Comparison of ENCODE assay signal across 2 cellular contexts in genomic region chr17:30219833-30220232, GRCh38.
TF ChIP-seq lines count a peak whose summit lies in the region.

No MANE protein-coding gene starts in this region.

TF ChIP-seq in K562, 482 proteins besides CTCF, POLR2A, EP300 and RAD21 (continued from another document and continues in another):
- TF ChIP-seq THRB (CRISPR knock-in tag; conservative IDR thresholded peaks at IDR 0.05) (no peak), ZNF280B (CRISPR knock-in tag; IDR thresholded peaks at IDR 0.05) (no peak), RCOR1 (IDR thresholded peaks at IDR 0.05; ENCODE audit: borderline replicate concordance in 1 of 2, low read depth in 2 of 2, low read length in 2 of 2) (peak in 1 of 2 experiments; percentile 7; a peak in 1 of 4 replicates), ELK3 (CRISPR knock-in tag; IDR thresholded peaks at IDR 0.05) (no peak), CCNT2 (IDR thresholded peaks at IDR 0.05; ENCODE audit: borderline replicate concordance, extremely low read depth, insufficient read length, low read depth, low read length) (no peak), ZNF224 (CRISPR knock-in tag; IDR thresholded peaks at IDR 0.05) (no peak), NR2F6 (CRISPR knock-in tag; IDR thresholded peaks at IDR 0.05) (no peak), ZNF146 (CRISPR knock-in tag; IDR thresholded peaks at IDR 0.05; ENCODE audit: unreplicated experiment) (no peak), ATF4 (CRISPR knock-in tag; IDR thresholded peaks at IDR 0.05) (no peak), ZNF197 (CRISPR knock-in tag; IDR thresholded peaks at IDR 0.05; ENCODE audit: low read depth) (no peak), COPS2 (conservative IDR thresholded peaks at IDR 0.05) (no peak), IFI16 (CRISPR knock-in tag; IDR thresholded peaks at IDR 0.05) (no peak), MTA3 (IDR thresholded peaks at IDR 0.05; ENCODE audit: borderline replicate concordance) (no peak), SREBF2 (CRISPR knock-in tag; IDR thresholded peaks at IDR 0.05) (no peak), HDAC6 (IDR thresholded peaks at IDR 0.05; ENCODE audit: low read depth, low read length) (no peak), ARID1B (IDR thresholded peaks at IDR 0.05) (peak; percentile 70), KLF13 (tag; IDR thresholded peaks at IDR 0.05; ENCODE audit: borderline replicate concordance, low read depth) (no peak), BRD9 (IDR thresholded peaks at IDR 0.05; ENCODE audit: low read depth, partially characterized antibody) (no peak), TCF3 (CRISPR knock-in tag; IDR thresholded peaks at IDR 0.05) (peak; percentile 56), ATF7 (IDR thresholded peaks at IDR 0.05) (no peak), ZBED1 (IDR thresholded peaks at IDR 0.05) (no peak), FOXJ3 (CRISPR knock-in tag; IDR thresholded peaks at IDR 0.05) (no peak), EWSR1 (IDR thresholded peaks at IDR 0.05; ENCODE audit: borderline replicate concordance, low read depth, partially characterized antibody) (no peak), NCOR1 (IDR thresholded peaks at IDR 0.05) (0 out of 2 replicates have a peak, but pooled peaks have one; percentile 5), RUNX1 (IDR thresholded peaks at IDR 0.05; ENCODE audit: low read depth) (no peak), HDAC1 (IDR thresholded peaks at IDR 0.05) (peak in 1 of 2 experiments; percentile 40; a peak in 1 of 4 replicates)

TF ChIP-seq in HepG2, 621 proteins besides CTCF, POLR2A, EP300 and RAD21 (continued from another document):
- TF ChIP-seq ARID5B (CRISPR knock-in tag; IDR thresholded peaks at IDR 0.05) (peak; percentile 58; the same call in 1 of the 2 replicates), TP53 (CRISPR knock-in tag; conservative IDR thresholded peaks at IDR 0.05) (no peak), HOMEZ (CRISPR knock-in tag; IDR thresholded peaks at IDR 0.05; ENCODE audit: low read depth) (0 out of 2 replicates have a peak, but pooled peaks have one; percentile 20), ZSCAN12 (CRISPR knock-in tag; IDR thresholded peaks at IDR 0.05) (0 out of 2 replicates have a peak, but pooled peaks have one; percentile 11), MED1 (CRISPR knock-in tag; IDR thresholded peaks at IDR 0.05) (peak; percentile 30; the same call in 1 of the 2 replicates), KMT2B (CRISPR knock-in tag; IDR thresholded peaks at IDR 0.05) (no peak), MXD4 (CRISPR knock-in tag; IDR thresholded peaks at IDR 0.05) (0 out of 2 replicates have a peak, but pooled peaks have one; percentile 36), ZNF296 (CRISPR knock-in tag; conservative IDR thresholded peaks at IDR 0.05) (no peak), ZNF615 (CRISPR knock-in tag; IDR thresholded peaks at IDR 0.05; ENCODE audit: borderline replicate concordance) (no peak), KLF11 (CRISPR knock-in tag; IDR thresholded peaks at IDR 0.05) (no peak), ZNF879 (CRISPR knock-in tag; IDR thresholded peaks at IDR 0.05) (no peak), HNF4G (IDR thresholded peaks at IDR 0.05; ENCODE audit: borderline replicate concordance, low read depth, low read length) (0 out of 2 replicates have a peak, but pooled peaks have one; percentile 53), HNF4G (CRISPR knock-in tag; IDR thresholded peaks at IDR 0.05; ENCODE audit: borderline replicate concordance, low read depth) (no peak), GATAD2A (CRISPR knock-in tag; IDR thresholded peaks at IDR 0.05) (peak; percentile 66), ETV5 (CRISPR knock-in tag; IDR thresholded peaks at IDR 0.05; ENCODE audit: borderline replicate concordance) (peak; percentile 79; the same call in 1 of the 2 replicates), NR2F6 (IDR thresholded peaks at IDR 0.05) (0 out of 2 replicates have a peak, but pooled peaks have one; percentile 49), NR2F6 (CRISPR knock-in tag; IDR thresholded peaks at IDR 0.05) (peak; percentile 63), IRX3 (CRISPR knock-in tag; IDR thresholded peaks at IDR 0.05; ENCODE audit: borderline replicate concordance, low read depth) (no peak), ZNF331 (CRISPR knock-in tag; IDR thresholded peaks at IDR 0.05) (peak; percentile 40; the same call in 1 of the 2 replicates), ZSCAN31 (CRISPR knock-in tag; IDR thresholded peaks at IDR 0.05; ENCODE audit: low read depth) (no peak), MLLT10 (CRISPR knock-in tag; IDR thresholded peaks at IDR 0.05) (no peak), PHF21A (CRISPR knock-in tag; IDR thresholded peaks at IDR 0.05) (peak; percentile 53; the same call in 1 of the 2 replicates), ZNF530 (CRISPR knock-in tag; IDR thresholded peaks at IDR 0.05; ENCODE audit: low read depth) (no peak), ZFX (CRISPR knock-in tag; IDR thresholded peaks at IDR 0.05; ENCODE audit: low read depth) (0 out of 2 replicates have a peak, but pooled peaks have one; percentile 17)
- TF ChIP-seq, protein P1, sequence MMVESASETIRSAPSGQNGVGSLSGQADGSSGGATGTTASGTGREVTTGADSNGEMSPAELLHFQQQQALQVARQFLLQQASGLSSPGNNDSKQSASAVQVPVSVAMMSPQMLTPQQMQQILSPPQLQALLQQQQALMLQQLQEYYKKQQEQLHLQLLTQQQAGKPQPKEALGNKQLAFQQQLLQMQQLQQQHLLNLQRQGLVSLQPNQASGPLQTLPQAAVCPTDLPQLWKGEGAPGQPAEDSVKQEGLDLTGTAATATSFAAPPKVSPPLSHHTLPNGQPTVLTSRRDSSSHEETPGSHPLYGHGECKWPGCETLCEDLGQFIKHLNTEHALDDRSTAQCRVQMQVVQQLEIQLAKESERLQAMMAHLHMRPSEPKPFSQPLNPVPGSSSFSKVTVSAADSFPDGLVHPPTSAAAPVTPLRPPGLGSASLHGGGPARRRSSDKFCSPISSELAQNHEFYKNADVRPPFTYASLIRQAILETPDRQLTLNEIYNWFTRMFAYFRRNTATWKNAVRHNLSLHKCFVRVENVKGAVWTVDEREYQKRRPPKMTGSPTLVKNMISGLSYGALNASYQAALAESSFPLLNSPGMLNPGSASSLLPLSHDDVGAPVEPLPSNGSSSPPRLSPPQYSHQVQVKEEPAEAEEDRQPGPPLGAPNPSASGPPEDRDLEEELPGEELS (CRISPR knock-in tag; IDR thresholded peaks at IDR 0.05) = 0 out of 2 replicates have a peak, but pooled peaks have one; percentile 35
- TF ChIP-seq, protein P2, sequence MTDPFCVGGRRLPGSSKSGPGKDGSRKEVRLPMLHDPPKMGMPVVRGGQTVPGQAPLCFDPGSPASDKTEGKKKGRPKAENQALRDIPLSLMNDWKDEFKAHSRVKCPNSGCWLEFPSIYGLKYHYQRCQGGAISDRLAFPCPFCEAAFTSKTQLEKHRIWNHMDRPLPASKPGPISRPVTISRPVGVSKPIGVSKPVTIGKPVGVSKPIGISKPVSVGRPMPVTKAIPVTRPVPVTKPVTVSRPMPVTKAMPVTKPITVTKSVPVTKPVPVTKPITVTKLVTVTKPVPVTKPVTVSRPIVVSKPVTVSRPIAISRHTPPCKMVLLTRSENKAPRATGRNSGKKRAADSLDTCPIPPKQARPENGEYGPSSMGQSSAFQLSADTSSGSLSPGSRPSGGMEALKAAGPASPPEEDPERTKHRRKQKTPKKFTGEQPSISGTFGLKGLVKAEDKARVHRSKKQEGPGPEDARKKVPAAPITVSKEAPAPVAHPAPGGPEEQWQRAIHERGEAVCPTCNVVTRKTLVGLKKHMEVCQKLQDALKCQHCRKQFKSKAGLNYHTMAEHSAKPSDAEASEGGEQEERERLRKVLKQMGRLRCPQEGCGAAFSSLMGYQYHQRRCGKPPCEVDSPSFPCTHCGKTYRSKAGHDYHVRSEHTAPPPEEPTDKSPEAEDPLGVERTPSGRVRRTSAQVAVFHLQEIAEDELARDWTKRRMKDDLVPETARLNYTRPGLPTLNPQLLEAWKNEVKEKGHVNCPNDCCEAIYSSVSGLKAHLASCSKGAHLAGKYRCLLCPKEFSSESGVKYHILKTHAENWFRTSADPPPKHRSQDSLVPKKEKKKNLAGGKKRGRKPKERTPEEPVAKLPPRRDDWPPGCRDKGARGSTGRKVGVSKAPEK (CRISPR knock-in tag; IDR thresholded peaks at IDR 0.05; ENCODE audit: borderline replicate concordance) = no peak
- TF ChIP-seq, protein P3, sequence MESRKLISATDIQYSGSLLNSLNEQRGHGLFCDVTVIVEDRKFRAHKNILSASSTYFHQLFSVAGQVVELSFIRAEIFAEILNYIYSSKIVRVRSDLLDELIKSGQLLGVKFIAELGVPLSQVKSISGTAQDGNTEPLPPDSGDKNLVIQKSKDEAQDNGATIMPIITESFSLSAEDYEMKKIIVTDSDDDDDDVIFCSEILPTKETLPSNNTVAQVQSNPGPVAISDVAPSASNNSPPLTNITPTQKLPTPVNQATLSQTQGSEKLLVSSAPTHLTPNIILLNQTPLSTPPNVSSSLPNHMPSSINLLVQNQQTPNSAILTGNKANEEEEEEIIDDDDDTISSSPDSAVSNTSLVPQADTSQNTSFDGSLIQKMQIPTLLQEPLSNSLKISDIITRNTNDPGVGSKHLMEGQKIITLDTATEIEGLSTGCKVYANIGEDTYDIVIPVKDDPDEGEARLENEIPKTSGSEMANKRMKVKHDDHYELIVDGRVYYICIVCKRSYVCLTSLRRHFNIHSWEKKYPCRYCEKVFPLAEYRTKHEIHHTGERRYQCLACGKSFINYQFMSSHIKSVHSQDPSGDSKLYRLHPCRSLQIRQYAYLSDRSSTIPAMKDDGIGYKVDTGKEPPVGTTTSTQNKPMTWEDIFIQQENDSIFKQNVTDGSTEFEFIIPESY (CRISPR knock-in tag; IDR thresholded peaks at IDR 0.05) = no peak
- TF ChIP-seq, protein P4, sequence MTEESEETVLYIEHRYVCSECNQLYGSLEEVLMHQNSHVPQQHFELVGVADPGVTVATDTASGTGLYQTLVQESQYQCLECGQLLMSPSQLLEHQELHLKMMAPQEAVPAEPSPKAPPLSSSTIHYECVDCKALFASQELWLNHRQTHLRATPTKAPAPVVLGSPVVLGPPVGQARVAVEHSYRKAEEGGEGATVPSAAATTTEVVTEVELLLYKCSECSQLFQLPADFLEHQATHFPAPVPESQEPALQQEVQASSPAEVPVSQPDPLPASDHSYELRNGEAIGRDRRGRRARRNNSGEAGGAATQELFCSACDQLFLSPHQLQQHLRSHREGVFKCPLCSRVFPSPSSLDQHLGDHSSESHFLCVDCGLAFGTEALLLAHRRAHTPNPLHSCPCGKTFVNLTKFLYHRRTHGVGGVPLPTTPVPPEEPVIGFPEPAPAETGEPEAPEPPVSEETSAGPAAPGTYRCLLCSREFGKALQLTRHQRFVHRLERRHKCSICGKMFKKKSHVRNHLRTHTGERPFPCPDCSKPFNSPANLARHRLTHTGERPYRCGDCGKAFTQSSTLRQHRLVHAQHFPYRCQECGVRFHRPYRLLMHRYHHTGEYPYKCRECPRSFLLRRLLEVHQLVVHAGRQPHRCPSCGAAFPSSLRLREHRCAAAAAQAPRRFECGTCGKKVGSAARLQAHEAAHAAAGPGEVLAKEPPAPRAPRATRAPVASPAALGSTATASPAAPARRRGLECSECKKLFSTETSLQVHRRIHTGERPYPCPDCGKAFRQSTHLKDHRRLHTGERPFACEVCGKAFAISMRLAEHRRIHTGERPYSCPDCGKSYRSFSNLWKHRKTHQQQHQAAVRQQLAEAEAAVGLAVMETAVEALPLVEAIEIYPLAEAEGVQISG (CRISPR knock-in tag; IDR thresholded peaks at IDR 0.05) = no peak
